Comparison of ENCODE assay signal across 13 cellular contexts in the genomic region with DNA sequence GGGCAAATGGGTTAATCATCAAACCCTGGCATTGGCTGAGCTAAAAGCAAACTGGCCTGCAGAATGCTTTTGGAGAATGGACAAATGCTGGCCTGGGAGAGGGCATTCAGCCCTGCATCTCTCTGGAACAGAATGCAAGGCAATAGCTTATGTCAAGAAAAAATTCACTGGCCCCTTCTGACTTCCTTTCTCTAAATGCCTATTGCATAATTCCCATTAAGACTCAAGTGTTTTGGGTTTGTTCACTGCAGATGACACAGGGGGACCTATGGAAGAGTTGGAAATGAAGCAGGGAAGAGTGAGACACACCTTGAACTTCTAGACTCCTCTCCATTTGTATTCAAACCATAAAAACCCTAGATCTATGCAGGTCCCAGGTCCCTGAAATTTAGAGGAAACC. TPM values are rescaled to one million over a fixed set of nuclear protein-coding genes. Genes with fewer than 3 reads are reported as not detected.
"Had no signal": no experiment of that assay in that cellular context is flagged by ENCODE, and none has a peak within 500 bp of the region (broad histone marks: within the 10 kb centered on the region; RNA-seq: fewer than 3 reads in every experiment).

No MANE protein-coding gene starts in this region.

- H3K4me3 Mint-ChIP-seq: activated CD4-positive, alpha-beta memory T cell treated with anti-CD3 and anti-CD28 coated beads, Interleukin-2, amount 10 ng/mL, durations not matched to agents 7 days and 5 days; naive thymus-derived CD4-positive, alpha-beta T cell; stimulated activated naive B cell treated with anti-CD40 and anti-IgM and Interleukin-4, amounts not matched to agents 10 μg/mL and 1 μg/mL and 100 μg/mL, for 72 hours had no signal

- H3K4me3 ChIP-seq: smooth muscle cell had no signal

- H3K27me3 ChIP-seq: neutrophil had no signal

- H3K9me3 ChIP-seq: neutrophil had no signal

- ATAC-seq: naive thymus-derived CD4-positive, alpha-beta T cell; stimulated activated naive B cell treated with anti-CD40 and anti-IgM and Interleukin-4, amounts not matched to agents 10 μg/mL and 1 μg/mL and 100 μg/mL, for 72 hours had no signal

- H3K4me1 Mint-ChIP-seq: activated CD4-positive, alpha-beta memory T cell treated with anti-CD3 and anti-CD28 coated beads, Interleukin-2, amount 10 ng/mL, durations not matched to agents 7 days and 5 days; naive thymus-derived CD4-positive, alpha-beta T cell had no signal

- H3K27ac Mint-ChIP-seq: activated CD4-positive, alpha-beta memory T cell treated with anti-CD3 and anti-CD28 coated beads, Interleukin-2, amount 10 ng/mL, durations not matched to agents 7 days and 5 days; stimulated activated naive B cell treated with anti-CD40 and anti-IgM and Interleukin-4, amounts not matched to agents 10 μg/mL and 1 μg/mL and 100 μg/mL, for 72 hours had no signal

- H3K27me3 Mint-ChIP-seq: activated CD4-positive, alpha-beta memory T cell treated with anti-CD3 and anti-CD28 coated beads, Interleukin-2, amount 10 ng/mL, durations not matched to agents 7 days and 5 days; naive thymus-derived CD4-positive, alpha-beta T cell; stimulated activated naive B cell treated with anti-CD40 and anti-IgM and Interleukin-4, amounts not matched to agents 10 μg/mL and 1 μg/mL and 100 μg/mL, for 72 hours had no signal

- H3K9me3 Mint-ChIP-seq: activated CD4-positive, alpha-beta memory T cell treated with anti-CD3 and anti-CD28 coated beads, Interleukin-2, amount 10 ng/mL, durations not matched to agents 7 days and 5 days; naive thymus-derived CD4-positive, alpha-beta T cell; stimulated activated naive B cell treated with anti-CD40 and anti-IgM and Interleukin-4, amounts not matched to agents 10 μg/mL and 1 μg/mL and 100 μg/mL, for 72 hours had no signal

- DNase-seq: activated CD4-positive, alpha-beta memory T cell treated with anti-CD3 and anti-CD28 coated beads, Interleukin-2, amount 10 ng/mL, durations not matched to agents 7 days and 5 days; activated CD4-positive, alpha-beta T cell treated with anti-CD3 and anti-CD28 coated beads for 1 hour; activated T-cell treated with anti-CD3 and anti-CD28 coated beads, Interleukin-2, amount 50 U/mL, for 48 hours; cortex of kidney; effector memory CD4-positive, alpha-beta T cell; naive thymus-derived CD4-positive, alpha-beta T cell; stimulated activated naive B cell treated with anti-CD40 and anti-IgM and Interleukin-4, amounts not matched to agents 10 μg/mL and 1 μg/mL and 100 μg/mL, for 72 hours; SW 1271 had no signal

- H3K27ac ChIP-seq: epithelial cell of prostate, neutrophil had no signal

- H3K4me2 ChIP-seq: smooth muscle cell had no signal

RNA-seq across cellular contexts. Expression of gene CASQ1, which starts 30.7 kb away (rescaled TPM):
- total RNA-seq: lung microvascular endothelial cell, mononuclear cell had no signal
- polyA plus RNA-seq: naive thymus-derived CD4-positive, alpha-beta T cell; smooth muscle cell had no signal
